In the genomic region with DNA sequence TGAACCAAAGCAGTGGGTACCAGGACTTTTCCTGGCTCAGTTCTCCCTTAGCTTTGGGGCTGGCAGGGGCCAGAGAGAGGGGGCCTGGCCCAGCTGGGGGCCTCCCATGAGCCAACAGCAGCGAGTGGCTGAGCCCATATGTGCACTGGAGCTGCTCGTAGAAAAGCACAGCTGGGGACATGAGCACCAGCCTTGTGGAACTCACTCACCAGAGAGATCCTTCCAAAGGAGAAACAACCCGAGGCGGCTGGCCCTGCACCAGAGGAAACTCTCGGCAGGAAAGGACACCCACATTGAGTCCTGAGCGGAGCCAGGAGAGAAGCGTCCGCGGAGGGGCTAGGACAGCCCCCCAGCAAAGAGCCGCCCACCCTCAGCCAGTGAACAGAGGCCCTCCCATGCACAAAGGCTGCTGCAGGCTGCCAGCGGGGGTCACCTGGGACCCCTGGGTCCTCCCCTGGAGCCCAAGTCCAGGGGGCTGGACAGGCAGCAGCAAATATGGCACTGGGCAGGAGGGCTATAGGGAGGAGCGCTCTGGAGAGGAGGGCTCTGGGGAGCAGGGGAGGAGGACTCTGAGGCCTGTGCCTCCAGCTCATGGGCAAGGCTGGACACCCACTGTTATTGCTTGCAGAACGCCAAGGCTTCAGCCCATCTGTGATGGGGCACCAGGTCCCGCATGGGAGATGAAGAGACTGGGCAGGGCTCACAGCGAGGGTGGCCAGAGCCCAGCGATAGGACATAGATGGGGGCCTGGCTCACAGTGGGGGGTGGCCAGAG, we compare ENCODE assay signal across 3 cellular contexts.
TF ChIP-seq lines count a peak whose summit lies in the region.

No MANE protein-coding gene starts in this region.

TF ChIP-seq in SK-N-SH, 30 proteins besides CTCF, POLR2A, EP300 and RAD21:
- TF ChIP-seq FOSL2 (IDR thresholded peaks at IDR 0.05; ENCODE audit: borderline replicate concordance, low read depth) (no peak), RXRA (IDR thresholded peaks at IDR 0.05; ENCODE audit: borderline replicate concordance, low read depth) (no peak), POLR2AphosphoS5 (IDR thresholded peaks at IDR 0.05; ENCODE audit: low read depth, low read length) (no peak), NRF1 (IDR thresholded peaks at IDR 0.05; ENCODE audit: low read depth, low read length) (no peak), TEAD4 (IDR thresholded peaks at IDR 0.05; ENCODE audit: borderline replicate concordance, insufficient read depth) (no peak), SIN3A (IDR thresholded peaks at IDR 0.05; ENCODE audit: borderline replicate concordance, low read depth, low read length) (no peak), TCF12 (IDR thresholded peaks at IDR 0.05) (no peak), SMC3 (IDR thresholded peaks at IDR 0.05; ENCODE audit: low read depth, low read length) (no peak), RCOR1 (IDR thresholded peaks at IDR 0.05; ENCODE audit: low read length) (no peak)
- TF ChIP-seq, protein P1, sequence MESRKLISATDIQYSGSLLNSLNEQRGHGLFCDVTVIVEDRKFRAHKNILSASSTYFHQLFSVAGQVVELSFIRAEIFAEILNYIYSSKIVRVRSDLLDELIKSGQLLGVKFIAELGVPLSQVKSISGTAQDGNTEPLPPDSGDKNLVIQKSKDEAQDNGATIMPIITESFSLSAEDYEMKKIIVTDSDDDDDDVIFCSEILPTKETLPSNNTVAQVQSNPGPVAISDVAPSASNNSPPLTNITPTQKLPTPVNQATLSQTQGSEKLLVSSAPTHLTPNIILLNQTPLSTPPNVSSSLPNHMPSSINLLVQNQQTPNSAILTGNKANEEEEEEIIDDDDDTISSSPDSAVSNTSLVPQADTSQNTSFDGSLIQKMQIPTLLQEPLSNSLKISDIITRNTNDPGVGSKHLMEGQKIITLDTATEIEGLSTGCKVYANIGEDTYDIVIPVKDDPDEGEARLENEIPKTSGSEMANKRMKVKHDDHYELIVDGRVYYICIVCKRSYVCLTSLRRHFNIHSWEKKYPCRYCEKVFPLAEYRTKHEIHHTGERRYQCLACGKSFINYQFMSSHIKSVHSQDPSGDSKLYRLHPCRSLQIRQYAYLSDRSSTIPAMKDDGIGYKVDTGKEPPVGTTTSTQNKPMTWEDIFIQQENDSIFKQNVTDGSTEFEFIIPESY (IDR thresholded peaks at IDR 0.05; ENCODE audit: borderline replicate concordance, low read depth) = no peak
- TF ChIP-seq, protein P2, sequence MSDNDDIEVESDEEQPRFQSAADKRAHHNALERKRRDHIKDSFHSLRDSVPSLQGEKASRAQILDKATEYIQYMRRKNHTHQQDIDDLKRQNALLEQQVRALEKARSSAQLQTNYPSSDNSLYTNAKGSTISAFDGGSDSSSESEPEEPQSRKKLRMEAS (IDR thresholded peaks at IDR 0.05; ENCODE audit: low read depth) = no peak
- TF ChIP-seq, protein P3, sequence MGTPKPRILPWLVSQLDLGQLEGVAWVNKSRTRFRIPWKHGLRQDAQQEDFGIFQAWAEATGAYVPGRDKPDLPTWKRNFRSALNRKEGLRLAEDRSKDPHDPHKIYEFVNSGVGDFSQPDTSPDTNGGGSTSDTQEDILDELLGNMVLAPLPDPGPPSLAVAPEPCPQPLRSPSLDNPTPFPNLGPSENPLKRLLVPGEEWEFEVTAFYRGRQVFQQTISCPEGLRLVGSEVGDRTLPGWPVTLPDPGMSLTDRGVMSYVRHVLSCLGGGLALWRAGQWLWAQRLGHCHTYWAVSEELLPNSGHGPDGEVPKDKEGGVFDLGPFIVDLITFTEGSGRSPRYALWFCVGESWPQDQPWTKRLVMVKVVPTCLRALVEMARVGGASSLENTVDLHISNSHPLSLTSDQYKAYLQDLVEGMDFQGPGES (IDR thresholded peaks at IDR 0.05; ENCODE audit: low read depth, low read length) = no peak
- TF ChIP-seq, protein P4, sequence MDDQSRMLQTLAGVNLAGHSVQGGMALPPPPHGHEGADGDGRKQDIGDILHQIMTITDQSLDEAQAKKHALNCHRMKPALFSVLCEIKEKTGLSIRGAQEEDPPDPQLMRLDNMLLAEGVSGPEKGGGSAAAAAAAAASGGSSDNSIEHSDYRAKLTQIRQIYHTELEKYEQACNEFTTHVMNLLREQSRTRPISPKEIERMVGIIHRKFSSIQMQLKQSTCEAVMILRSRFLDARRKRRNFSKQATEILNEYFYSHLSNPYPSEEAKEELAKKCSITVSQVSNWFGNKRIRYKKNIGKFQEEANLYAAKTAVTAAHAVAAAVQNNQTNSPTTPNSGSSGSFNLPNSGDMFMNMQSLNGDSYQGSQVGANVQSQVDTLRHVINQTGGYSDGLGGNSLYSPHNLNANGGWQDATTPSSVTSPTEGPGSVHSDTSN (IDR thresholded peaks at IDR 0.05) = no peak

TF ChIP-seq in SK-N-SH treated with all-trans-retinoic acid at 6 μM for 48 hours, 23 proteins besides CTCF, POLR2A, EP300 and RAD21:
- TF ChIP-seq PPARA (CRISPR knock-in tag; IDR thresholded peaks at IDR 0.05; ENCODE audit: borderline replicate concordance) (no peak), SNAI2 (CRISPR knock-in tag; IDR thresholded peaks at IDR 0.05) (no peak), ZNF8 (CRISPR knock-in tag; IDR thresholded peaks at IDR 0.05) (no peak), BACH2 (CRISPR knock-in tag; IDR thresholded peaks at IDR 0.05; ENCODE audit: borderline replicate concordance) (no peak), TOX (CRISPR knock-in tag; IDR thresholded peaks at IDR 0.05; ENCODE audit: borderline replicate concordance) (no peak)

TF ChIP-seq in HepG2, 621 proteins besides CTCF, POLR2A, EP300 and RAD21:
- TF ChIP-seq, protein P5, sequence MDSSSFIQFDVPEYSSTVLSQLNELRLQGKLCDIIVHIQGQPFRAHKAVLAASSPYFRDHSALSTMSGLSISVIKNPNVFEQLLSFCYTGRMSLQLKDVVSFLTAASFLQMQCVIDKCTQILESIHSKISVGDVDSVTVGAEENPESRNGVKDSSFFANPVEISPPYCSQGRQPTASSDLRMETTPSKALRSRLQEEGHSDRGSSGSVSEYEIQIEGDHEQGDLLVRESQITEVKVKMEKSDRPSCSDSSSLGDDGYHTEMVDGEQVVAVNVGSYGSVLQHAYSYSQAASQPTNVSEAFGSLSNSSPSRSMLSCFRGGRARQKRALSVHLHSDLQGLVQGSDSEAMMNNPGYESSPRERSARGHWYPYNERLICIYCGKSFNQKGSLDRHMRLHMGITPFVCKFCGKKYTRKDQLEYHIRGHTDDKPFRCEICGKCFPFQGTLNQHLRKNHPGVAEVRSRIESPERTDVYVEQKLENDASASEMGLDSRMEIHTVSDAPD (CRISPR knock-in tag; IDR thresholded peaks at IDR 0.05) = no peak
- TF ChIP-seq AGO2 (optimal IDR thresholded peaks at IDR 0.05; ENCODE audit: low read depth, low read length) = peak; percentile 12
- 0 out of 2 replicates have a peak, but pooled peaks have one; percentile 30 for TF ChIP-seq TMF1 (CRISPR knock-in tag; IDR thresholded peaks at IDR 0.05; ENCODE audit: low read depth)
- 0 out of 2 replicates have a peak, but pooled peaks have one; percentile 4 for TF ChIP-seq ZMYM4 (CRISPR knock-in tag; IDR thresholded peaks at IDR 0.05)
- peak; percentile 89 for TF ChIP-seq ZNF263 (CRISPR knock-in tag; IDR thresholded peaks at IDR 0.05)
- TF ChIP-seq, protein P6, sequence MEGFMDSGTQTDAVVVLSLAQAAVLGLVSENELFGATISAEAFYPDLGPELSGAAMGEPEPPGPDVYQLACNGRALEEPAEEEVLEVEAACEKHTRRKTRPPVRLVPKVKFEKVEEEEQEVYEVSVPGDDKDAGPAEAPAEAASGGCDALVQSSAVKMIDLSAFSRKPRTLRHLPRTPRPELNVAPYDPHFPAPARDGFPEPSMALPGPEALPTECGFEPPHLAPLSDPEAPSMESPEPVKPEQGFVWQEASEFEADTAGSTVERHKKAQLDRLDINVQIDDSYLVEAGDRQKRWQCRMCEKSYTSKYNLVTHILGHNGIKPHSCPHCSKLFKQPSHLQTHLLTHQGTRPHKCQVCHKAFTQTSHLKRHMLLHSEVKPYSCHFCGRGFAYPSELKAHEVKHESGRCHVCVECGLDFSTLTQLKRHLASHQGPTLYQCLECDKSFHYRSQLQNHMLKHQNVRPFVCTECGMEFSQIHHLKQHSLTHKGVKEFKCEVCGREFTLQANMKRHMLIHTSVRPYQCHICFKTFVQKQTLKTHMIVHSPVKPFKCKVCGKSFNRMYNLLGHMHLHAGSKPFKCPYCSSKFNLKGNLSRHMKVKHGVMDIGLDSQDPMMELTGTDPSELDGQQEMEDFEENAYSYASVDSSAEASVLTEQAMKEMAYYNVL (CRISPR knock-in tag; IDR thresholded peaks at IDR 0.05; ENCODE audit: borderline replicate concordance) = 0 out of 2 replicates have a peak, but pooled peaks have one; percentile 23
- 0 out of 2 replicates have a peak, but pooled peaks have one; percentile 1 for TF ChIP-seq AKAP8 (CRISPR knock-in tag; IDR thresholded peaks at IDR 0.05)
- peak; percentile 58 for TF ChIP-seq AGO1 (IDR thresholded peaks at IDR 0.05; ENCODE audit: low read depth, low read length, poor library complexity, severe bottlenecking)
- TF ChIP-seq ZNF768 (CRISPR knock-in tag; IDR thresholded peaks at IDR 0.05) = no peak
